Comparison of ENCODE assay signal across 7 cellular contexts in the genomic region with DNA sequence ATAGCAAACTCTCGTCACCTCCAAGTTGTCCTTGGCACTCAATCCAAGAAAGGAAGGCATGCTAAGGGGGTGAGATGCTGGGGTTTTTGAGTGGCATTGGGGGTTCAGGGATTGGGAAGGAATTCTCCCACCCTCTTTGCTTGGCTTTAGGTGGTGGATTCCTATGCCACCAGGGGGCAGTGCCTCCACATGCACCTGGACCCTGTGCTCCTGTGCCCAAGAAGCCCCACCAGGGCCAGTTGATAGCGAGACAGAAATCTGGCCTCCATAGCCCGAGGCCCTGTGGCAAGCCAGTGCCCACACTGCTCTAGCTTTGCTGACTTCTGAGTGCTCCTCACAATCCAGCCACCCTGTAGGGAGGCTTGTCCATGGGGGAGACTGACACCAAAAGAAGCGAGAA. TPM values are rescaled to one million over a fixed set of nuclear protein-coding genes. Genes with fewer than 3 reads are reported as not detected.
DNase-seq lines count a peak whose midpoint lies in the region; ATAC-seq and TF ChIP-seq lines count a peak whose summit lies in the region.

No MANE protein-coding gene starts in this region.

- H3K27me3 ChIP-seq in DND-41 (ENCODE audit: insufficient read depth, low read length, poor library complexity) = no peaks in the 10 kb centered on the region

- H3K27ac ChIP-seq in DND-41 (ENCODE audit: low read length) = no peak overlapping the region

- H3K4me3 ChIP-seq in DND-41 (ENCODE audit: low read depth in 1 of 2, low read length in 2 of 2) = no peak overlapping the region

- ATAC-seq in DND-41 (ENCODE audit: insufficient read depth, low read depth) = peak; percentile 64; the same call in 2 of the 3 replicates
- ATAC-seq in GM21529 (IDR thresholded peaks at IDR 0.05; ENCODE audit: unreplicated experiment) = peak; percentile 56
- ATAC-seq in HG03175 (IDR thresholded peaks at IDR 0.05; ENCODE audit: unreplicated experiment) = no peak
- ATAC-seq in HG03139 (IDR thresholded peaks at IDR 0.05; ENCODE audit: unreplicated experiment) = no peak

- no peak overlapping the region for H3K9ac ChIP-seq in DND-41 (ENCODE audit: low read depth, low read length)

- H3K36me3 ChIP-seq in DND-41 (ENCODE audit: insufficient read depth, low read length) = no peaks in the 10 kb centered on the region

- DNase-seq in DND-41 = peak; percentile 29
- peak; percentile 46 for DNase-seq in SK-MEL-5 (ENCODE audit: low read depth, low spot score)
- DNase-seq in iPS DF 19.7 (ENCODE audit: low read depth, low spot score) = peak; percentile 25
- no peak for DNase-seq in DMS79 (lab: John Stamatoyannopoulos, UW)

- H2AFZ ChIP-seq in DND-41 (ENCODE audit: low read depth, low read length) = no peak overlapping the region

- in situ Hi-C loops in SK-MEL-5 (cut with HindIII; ENCODE audit: low pct_unique_long_range_greater_than_20kb, low sequenced_read_pairs) = no loop called here

- no peak overlapping the region for H3K4me2 ChIP-seq in DND-41 (ENCODE audit: insufficient read depth, low read length)

- H4K20me1 ChIP-seq in DND-41 (ENCODE audit: insufficient read depth, low read length) = no peaks in the 10 kb centered on the region

- no peaks in the 10 kb centered on the region for H3K79me2 ChIP-seq in DND-41 (ENCODE audit: insufficient read depth, low read length)

- no peaks in the 10 kb centered on the region for H3K4me1 ChIP-seq in DND-41 (ENCODE audit: insufficient read depth, low read length)

- no peaks in the 10 kb centered on the region for H3K9me3 ChIP-seq in DND-41 (ENCODE audit: insufficient read depth, low read length, severe bottlenecking)

- peak; percentile 66 for TF ChIP-seq CTCF in DND-41 (IDR thresholded peaks at IDR 0.05; ENCODE audit: borderline replicate concordance, extremely low read depth, low read length, poor library complexity, severe bottlenecking)

RNA-seq across cellular contexts. Expression of a gene that starts 2.0 kb away (rescaled TPM):
- total RNA-seq in SK-MEL-5 (2014; rRNA removed; shearing (Covaris generic)) = not detected in 2 replicates
- not detected in 2 replicates for polyA plus RNA-seq in SK-MEL-5 (2015; cell fraction: cytosol; rRNA removed)
- not detected in 2 replicates for polyA plus RNA-seq in SK-MEL-5 (2015; cell fraction: nucleus; rRNA removed)

RNA-seq across cellular contexts. Expression of a gene that starts 18.6 kb away (rescaled TPM):
- total RNA-seq in SK-MEL-5 (2014; rRNA removed; shearing (Covaris generic)) = not detected in 2 replicates
- polyA plus RNA-seq in SK-MEL-5 (2015; cell fraction: cytosol; rRNA removed) = not detected in 2 replicates
- polyA plus RNA-seq in SK-MEL-5 (2015; cell fraction: nucleus; rRNA removed) = 0.07 TPM in 1 of 2 replicates, not detected in the other

RNA-seq across cellular contexts. Expression of a gene that starts 20.7 kb away (rescaled TPM):
- total RNA-seq in SK-MEL-5 (2014; rRNA removed; shearing (Covaris generic)) = not detected in 2 replicates
- not detected in 2 replicates for polyA plus RNA-seq in SK-MEL-5 (2015; cell fraction: cytosol; rRNA removed)
- polyA plus RNA-seq in SK-MEL-5 (2015; cell fraction: nucleus; rRNA removed) = not detected in 2 replicates

Comparison
In these comparisons a context has a peak if more than half of its experiments do, and no peak if none do; other contexts are left out.
1. ATAC-seq: peak in DND-41 (single experiment) and GM21529 (single experiment); none in HG03175 (single experiment) and HG03139 (single experiment).